9 cellular contexts compared by ENCODE assay signal in genomic region chr6:117615981-117616961, GRCh38. TPM values are rescaled to one million over a fixed set of nuclear protein-coding genes. Genes with fewer than 3 reads are reported as not detected.
DNase-seq lines count a peak whose midpoint lies in the region; ATAC-seq and TF ChIP-seq lines count a peak whose summit lies in the region.
"Had no signal": no experiment of that assay in that cellular context is flagged by ENCODE, and none has a peak within 500 bp of the region (broad histone marks: within the 10 kb centered on the region; RNA-seq: fewer than 3 reads in every experiment).

No MANE protein-coding gene starts in this region.

- H3K36me3 ChIP-seq in HUES6 (ENCODE audit: control insufficient read depth, insufficient read depth, low read length), result no peaks in the 10 kb centered on the region

- peaks cover 39% of the 10 kb centered on the region for H3K4me1 ChIP-seq in HUES6 (ENCODE audit: control insufficient read depth, insufficient read depth, low read length)

- TF ChIP-seq CTCF in fibroblast of villous mesenchyme (IDR thresholded peaks at IDR 0.05; ENCODE audit: insufficient read depth, low read depth, low read length), result no peak
- no peak for TF ChIP-seq CTCF in coronary artery (IDR thresholded peaks at IDR 0.05)
- TF ChIP-seq CTCF in nephron progenitor cell (IDR thresholded peaks at IDR 0.05), result no peak

- peaks cover 9% of the 10 kb centered on the region for H3K4me1 Mint-ChIP-seq in nephron progenitor cell

- H3K9me3 Mint-ChIP-seq in nephron progenitor cell, result peaks cover 13% of the 10 kb centered on the region

- peaks cover 4% of the 10 kb centered on the region; the same call in 1 of the 2 replicates for H3K9me3 ChIP-seq in HUES6 (ENCODE audit: control insufficient read depth, insufficient read depth, low read depth, low read length)

- H3K9ac ChIP-seq in HUES6 (ENCODE audit: low read length), result peak overlapping the region; percentile 25

- H3K27ac ChIP-seq in HUES6 (ENCODE audit: low read depth, low read length), result peak overlapping the region; percentile 12; the same call in 1 of the 2 replicates
- H3K27ac ChIP-seq in coronary artery, result no peak overlapping the region

- H3K4me3 ChIP-seq in HUES6 (ENCODE audit: low read depth, low read length), result peak overlapping the region; percentile 40
- H3K4me3 ChIP-seq in fibroblast of villous mesenchyme (ENCODE audit: low read depth, low read length), result no peak overlapping the region
- no peak overlapping the region for H3K4me3 ChIP-seq in coronary artery
- H3K4me3 ChIP-seq: K562 had no signal

- H3K4me3 Mint-ChIP-seq in nephron progenitor cell, result no peak overlapping the region

- H3K27ac Mint-ChIP-seq in nephron progenitor cell, result no peak overlapping the region

- peak; percentile 24 for DNase-seq in activated CD8-positive, alpha-beta memory T cell treated with anti-CD3 and anti-CD28 coated beads, Interleukin-2, amount 50 U/mL, for 4 hours
- DNase-seq in fibroblast of villous mesenchyme (ENCODE audit: low read depth) (peak; percentile 49), coronary artery (ENCODE audit: low spot score) (no peak), nephron progenitor cell (no peak)
- DNase-seq in stimulated activated CD8-positive, alpha-beta memory T cell treated with anti-CD3 and anti-CD28 coated beads, Interleukin-7, amount 100 ng/mL, for 24 hours (ENCODE audit: low read depth), result peak; percentile 16
- DNase-seq: NK-92 treated with Interleukin-12 subunit alpha and Interleukin-12 subunit beta, amount 100 ng/mL, for 24 hours had no signal

- ATAC-seq in GM18519 (IDR thresholded peaks at IDR 0.05; ENCODE audit: low FRiP score, unreplicated experiment), result no peak
- ATAC-seq: K562 had no signal

- peaks cover 12% of the 10 kb centered on the region for H3K27me3 Mint-ChIP-seq in nephron progenitor cell (ENCODE audit: low read depth, poor library complexity)

- H3K36me3 Mint-ChIP-seq in nephron progenitor cell (ENCODE audit: low read depth), result no peaks in the 10 kb centered on the region

- H3K27me3 ChIP-seq in HUES6 (ENCODE audit: control insufficient read depth, insufficient read depth, low read length), result no peaks in the 10 kb centered on the region

RNA-seq across cellular contexts. Expression of gene GOPC, which starts 14.0 kb away (rescaled TPM):
- total RNA-seq in fibroblast of villous mesenchyme, result 45.1 and 81.6 TPM in 2 replicates

RNA-seq across cellular contexts. Expression of gene NUS1, which starts 59.0 kb away (rescaled TPM):
- 20.3 and 26.8 TPM in 2 replicates for total RNA-seq in fibroblast of villous mesenchyme

Comparison
In these comparisons a context has a peak if more than half of its experiments do, and no peak if none do; other contexts are left out.
1. DNase-seq: peak in activated CD8-positive, alpha-beta memory T cell treated with anti-CD3 and anti-CD28 coated beads, Interleukin-2, amount 50 U/mL, for 4 hours (single experiment), fibroblast of villous mesenchyme (single experiment) and stimulated activated CD8-positive, alpha-beta memory T cell treated with anti-CD3 and anti-CD28 coated beads, Interleukin-7, amount 100 ng/mL, for 24 hours (single experiment); none in coronary artery (single experiment) and nephron progenitor cell (single experiment).